In genomic region chr11:67262731-67263675, GRCh38 we compare ENCODE assay signal across 8 cellular contexts. TPM values are rescaled to one million over a fixed set of nuclear protein-coding genes. Genes with fewer than 3 reads are reported as not detected.
A peak's percentile ranks its signal among the peaks of the same experiment; 100 is the strongest.
DNase-seq lines count a peak whose midpoint lies in the region; ATAC-seq and TF ChIP-seq lines count a peak whose summit lies in the region.

No MANE protein-coding gene starts in this region.

- dilution Hi-C loops in IMR-90 (cut with HindIII; ENCODE audit: low sequenced_read_pairs, unreplicated experiment), result no loop called here

- no TSS peak for BruUV-seq in IMR-90 (replicated peaks; lab: Mats Ljungman, UMichigan)

- H3K4ac ChIP-seq in IMR-90 (ENCODE audit: low read depth, low read length), result peak overlapping the region; percentile 83

- ATAC-seq in IMR-90 (ENCODE audit: low read depth), result peak; percentile 60
- ATAC-seq in GM18519 (IDR thresholded peaks at IDR 0.05; ENCODE audit: low FRiP score, unreplicated experiment), result no peak

- POLR2A ChIA-PET in IMR-90 (lab: Charles Lee; ENCODE audit: unreplicated experiment), result interaction anchor here (0.6 kb wide), 1 partner anchor 9 kb away, joined by 3 read pairs; no protein-coding TSS in a partner anchor

- H2BK5ac ChIP-seq in IMR-90 (ENCODE audit: low read depth, low read length, poor library complexity, severe bottlenecking), result peak overlapping the region; percentile 38

- H2AK5ac ChIP-seq in IMR-90 (ENCODE audit: low read depth, low read length), result peak overlapping the region; percentile 50; the same call in 1 of the 2 replicates

- CTCF ChIA-PET in IMR-90 (lab: Yijun Ruan, JAX), result interaction anchor here (1.0 to 2.2 kb wide), 3 partner anchors 12 to 120 kb away, joined by 4 to 13 read pairs (median 4); no protein-coding TSS in a partner anchor

- H4K20me1 ChIP-seq in IMR-90 (ENCODE audit: insufficient read depth, low read length) (peaks cover 10% of the 10 kb centered on the region; the same call in 1 of the 2 replicates), OCI-LY3 (ENCODE audit: insufficient read depth, low read length) (no peaks in the 10 kb centered on the region)

- H3K79me2 ChIP-seq in OCI-LY3 (ENCODE audit: low read length), result peaks cover 17% of the 10 kb centered on the region

- H2BK120ac ChIP-seq in IMR-90 (ENCODE audit: low read depth, low read length), result peak overlapping the region; percentile 66

- H4K5ac ChIP-seq in IMR-90 (ENCODE audit: low read depth, low read length), result peak overlapping the region; percentile 89

- peak overlapping the region; percentile 18 for H2AK9ac ChIP-seq in IMR-90 (replicated peaks; ENCODE audit: low read depth, low read length, poor library complexity)

- H3K79me1 ChIP-seq in IMR-90 (ENCODE audit: low read depth in 1 of 2, low read length in 2 of 2), result peaks cover 6 to 23% of the 10 kb centered on the region in 2 experiments; a peak in 3 of 4 replicates

- H3K23ac ChIP-seq in IMR-90 (ENCODE audit: low read depth, low read length), result peak overlapping the region; percentile 34; the same call in 1 of the 2 replicates

- TF ChIP-seq CTCF in IMR-90 (conservative IDR thresholded peaks at IDR 0.05; ENCODE audit: low read depth, low read length) (peak; percentile 87), OCI-LY3 (IDR thresholded peaks at IDR 0.05; ENCODE audit: low read depth, low read length) (peak; percentile 99), epithelial cell of proximal tubule (conservative IDR thresholded peaks at IDR 0.05; ENCODE audit: low read depth, low read length) (peak; percentile 86)

- H3K9ac ChIP-seq in IMR-90 (ENCODE audit: low read depth, low read length) (no peak overlapping the region), OCI-LY3 (ENCODE audit: low read length) (peak overlapping the region; percentile 46)

- H3K56ac ChIP-seq in IMR-90 (ENCODE audit: extremely low read depth, insufficient read depth, low read length), result peak overlapping the region; percentile 55

- in situ Hi-C loops in IMR-90 (cut with MboI; ENCODE audit: low sequenced_read_pairs), result loop anchor here (5.0 kb wide), 2 partner anchors 54 to 119 kb away; no protein-coding TSS in a partner anchor

- TF ChIP-seq RAD21 in IMR-90 (IDR thresholded peaks at IDR 0.05; ENCODE audit: low read length), result peak; percentile 70

- H3K4me1 ChIP-seq in IMR-90 (ENCODE audit: control insufficient read depth, insufficient read depth, low read length) (peaks cover 17% of the 10 kb centered on the region), OCI-LY3 (ENCODE audit: low read length) (peaks cover 25% of the 10 kb centered on the region)

- TF ChIP-seq POLR2A in IMR-90 (IDR thresholded peaks at IDR 0.05; ENCODE audit: low read depth, low read length), result no peak

- H3K4me2 ChIP-seq in IMR-90 (ENCODE audit: low read depth, low read length) (no peak overlapping the region), OCI-LY3 (ENCODE audit: low read length) (peak overlapping the region; percentile 69)

- peak; percentile 76 for DNase-seq in DMS79 treated with DMSO at 0.1 percent for 48 hours (lab: John Stamatoyannopoulos, UW)
- DNase-seq in IMR-90, result peak; percentile 76
- peak; percentile 52 for DNase-seq in activated T-cell treated with anti-CD3 and anti-CD28 coated beads for 4 hours
- no peak for DNase-seq in epithelial cell of proximal tubule (ENCODE audit: low read depth)
- peak; percentile 82 for DNase-seq in myocyte (ENCODE audit: low read depth)
- peak in 43 of 49 donors; percentile 23 to 83 (median 65) for DNase-seq in substantia nigra (lab: John Stamatoyannopoulos, UW)

- peaks cover 5% of the 10 kb centered on the region; the same call in 1 of the 2 replicates for H3K36me3 ChIP-seq in IMR-90 (ENCODE audit: control insufficient read depth, insufficient read depth, low read length)
- peaks cover 12% of the 10 kb centered on the region for H3K36me3 ChIP-seq in OCI-LY3 (replicated peaks; ENCODE audit: low read depth, low read length)

- H4K8ac ChIP-seq in IMR-90 (ENCODE audit: low read depth in 2 of 2, low read length in 2 of 2), result peak overlapping the region; percentile 82 to 99

- H3K9me1 ChIP-seq in IMR-90 (ENCODE audit: insufficient read depth, low read length), result peaks cover 23% of the 10 kb centered on the region

- peak overlapping the region; percentile 30 for H2BK20ac ChIP-seq in IMR-90 (ENCODE audit: low read depth, low read length)

- H3K27me3 ChIP-seq in IMR-90 (ENCODE audit: control insufficient read depth, insufficient read depth, low read length) (no peaks in the 10 kb centered on the region), OCI-LY3 (ENCODE audit: low read depth, low read length) (no peaks in the 10 kb centered on the region)

- H2AFZ ChIP-seq in IMR-90 (replicated peaks; ENCODE audit: low read length, poor library complexity), result peak overlapping the region; percentile 88
- peak overlapping the region; percentile 79 for H2AFZ ChIP-seq in OCI-LY3 (ENCODE audit: low read depth, low read length)

- peak overlapping the region; percentile 40 for H3K27ac ChIP-seq in IMR-90 (ENCODE audit: insufficient read depth, low read length)
- no peak overlapping the region for H3K27ac ChIP-seq in OCI-LY3 (ENCODE audit: low read length)
- H3K27ac ChIP-seq in substantia nigra (ENCODE audit: low read depth, low read length, poor library complexity, severe bottlenecking), result peak overlapping the region; percentile 70

- peak overlapping the region; percentile 76 for H4K91ac ChIP-seq in IMR-90 (ENCODE audit: insufficient read depth, low read depth, low read length)

- H2BK15ac ChIP-seq in IMR-90 (ENCODE audit: low read depth, low read length), result peak overlapping the region; percentile 40; the same call in 1 of the 3 replicates

- H3K4me3 ChIP-seq in IMR-90 (ENCODE audit: insufficient read depth, low read depth, low read length) (no peak overlapping the region), OCI-LY3 (ENCODE audit: low read length) (peak overlapping the region; percentile 63), epithelial cell of proximal tubule (ENCODE audit: low read depth, low read length) (no peak overlapping the region)

- WGBS in IMR-90 (ENCODE audit: extremely low coverage in 2 of 2, insufficient read length in 1 of 2), 2 experiments, result 49% methylated on average over 17 of the region's 22 CpGs; no CpG with 5 or more reads in 1 of the 2 experiments

- H3K9me3 ChIP-seq in IMR-90 (ENCODE audit: control insufficient read depth, insufficient read depth, low read length), result no peaks in the 10 kb centered on the region
- H3K9me3 ChIP-seq in OCI-LY3 (ENCODE audit: insufficient read depth, low read length), result no peaks in the 10 kb centered on the region

- H3K18ac ChIP-seq in IMR-90 (ENCODE audit: low read depth, low read length), result 0 out of 2 replicates have a peak overlapping the region, but pooled peaks have one; percentile 14

- H3K14ac ChIP-seq in IMR-90 (replicated peaks; ENCODE audit: low read depth, low read length), result peak overlapping the region; percentile 62

- intact Hi-C loops in IMR-90 (cut with micrococcal nuclease), result loop anchor here (1.0 to 2.0 kb wide), 3 partner anchors 26 to 120 kb away; partner anchors contain the start of gene ANKRD13D

TF ChIP-seq in IMR-90, 13 proteins besides CTCF, POLR2A, EP300 and RAD21:
- TF ChIP-seq NFE2L2 (IDR thresholded peaks at IDR 0.05; ENCODE audit: low read depth, low read length), result no peak
- no peak for TF ChIP-seq CHD1 (IDR thresholded peaks at IDR 0.05; ENCODE audit: low read depth, low read length)
- peak; percentile 31; the same call in 1 of the 2 replicates for TF ChIP-seq MAZ (IDR thresholded peaks at IDR 0.05; ENCODE audit: borderline replicate concordance, low read depth, low read length)
- TF ChIP-seq CEBPB (IDR thresholded peaks at IDR 0.05; ENCODE audit: low read depth, low read length), result peak; percentile 89
- peak; percentile 64 for TF ChIP-seq SMC3 (IDR thresholded peaks at IDR 0.05; ENCODE audit: low read depth, low read length)
- TF ChIP-seq MAFK (IDR thresholded peaks at IDR 0.05; ENCODE audit: low read depth, low read length), result no peak

RNA-seq across cellular contexts. Expression of gene GRK2, which starts 3.3 kb away (rescaled TPM):
- total RNA-seq in IMR-90 (2012; rRNA removed) (23.9 and 26.7 TPM in 2 replicates), epithelial cell of proximal tubule (46.8 and 66.4 TPM in 2 replicates), myocyte (101 TPM in 2 replicates)
- 41.8 and 45.8 TPM in 2 replicates for polyA plus RNA-seq in IMR-90 (2012; rRNA removed)
- 23.5 and 42.3 TPM in 2 replicates for polyA plus RNA-seq in IMR-90 (2012; cell fraction: cytosol; rRNA removed)
- polyA plus RNA-seq in IMR-90 (2012; cell fraction: nucleus; rRNA removed; ENCODE audit: low replicate concordance), result 130 and 275 TPM in 2 replicates
- polyA plus RNA-seq in myocyte (2012), result 56.3 TPM

RNA-seq across cellular contexts. Expression of gene ANKRD13D, which starts 26.1 kb away (rescaled TPM):
- total RNA-seq in IMR-90 (2012; rRNA removed), result 7.3 and 8.1 TPM in 2 replicates
- 38.4 and 44.0 TPM in 2 replicates for polyA plus RNA-seq in IMR-90 (2012; rRNA removed)
- polyA plus RNA-seq in IMR-90 (2012; cell fraction: cytosol; rRNA removed), result 31.2 and 35.3 TPM in 2 replicates
- 129 and 331 TPM in 2 replicates for polyA plus RNA-seq in IMR-90 (2012; cell fraction: nucleus; rRNA removed; ENCODE audit: low replicate concordance)
- total RNA-seq in epithelial cell of proximal tubule, result 31.6 and 32.3 TPM in 2 replicates
- total RNA-seq in myocyte, result 18.6 and 24.5 TPM in 2 replicates
- polyA plus RNA-seq in myocyte (2012), result 34.4 TPM

RNA-seq across cellular contexts. Expression of gene SSH3, which starts 40.3 kb away (rescaled TPM):
- 7.3 and 7.8 TPM in 2 replicates for total RNA-seq in IMR-90 (2012; rRNA removed)
- 26.7 and 29.2 TPM in 2 replicates for polyA plus RNA-seq in IMR-90 (2012; rRNA removed)
- 14.4 and 25.5 TPM in 2 replicates for polyA plus RNA-seq in IMR-90 (2012; cell fraction: cytosol; rRNA removed)
- 83.1 and 197 TPM in 2 replicates for polyA plus RNA-seq in IMR-90 (2012; cell fraction: nucleus; rRNA removed; ENCODE audit: low replicate concordance)
- total RNA-seq in epithelial cell of proximal tubule, result 28.4 and 30.4 TPM in 2 replicates
- total RNA-seq in myocyte, result 17.7 and 18.3 TPM in 2 replicates
- polyA plus RNA-seq in myocyte (2012), result 18.2 TPM
